In genomic region chr10:126430512-126430911, GRCh38 we compare ENCODE assay signal across 20 cellular contexts. TPM values are rescaled to one million over a fixed set of nuclear protein-coding genes. Genes with fewer than 3 reads are reported as not detected.
DNase-seq lines count a peak whose midpoint lies in the region; TF ChIP-seq lines count a peak whose summit lies in the region.
"Had no signal": no experiment of that assay in that cellular context is flagged by ENCODE, and none has a peak within 500 bp of the region (broad histone marks: within the 10 kb centered on the region; RNA-seq: fewer than 3 reads in every experiment).

No MANE protein-coding gene starts in this region.

- no peaks in the 10 kb centered on the region for H3K36me3 Mint-ChIP-seq in activated T-cell treated with anti-CD3 and anti-CD28 coated beads, Interleukin-2, amount 50 U/mL, for 24 hours (ENCODE audit: low read depth)
- H3K36me3 Mint-ChIP-seq: CD4-positive, alpha-beta memory T cell had no signal

- DNase-seq in NCI-H748 (lab: John Stamatoyannopoulos, UW; ENCODE audit: unreplicated experiment): peak; percentile 73
- no peak for DNase-seq in NCI-H748 treated with DMSO at 0.1 percent for 48 hours (lab: John Stamatoyannopoulos, UW)
- peak; percentile 44 for DNase-seq in NCI-H1105 treated with DMSO at 0.1 percent for 48 hours (lab: John Stamatoyannopoulos, UW)
- peak; percentile 59 for DNase-seq in NCI-H345 (lab: John Stamatoyannopoulos, UW)
- peak; percentile 70 for DNase-seq in esophagus muscularis mucosa (ENCODE audit: extremely low spot score)
- DNase-seq in ecto neural progenitor cell (ENCODE audit: low spot score): no peak
- DNase-seq in activated T-cell treated with anti-CD3 and anti-CD28 coated beads, Interleukin-2, amount 50 U/mL, for 24 hours: no peak
- DNase-seq in GM20000 (ENCODE audit: low spot score): no peak
- DNase-seq: 8988T; CD4-positive, alpha-beta memory T cell; DMS79; Kasumi-1; NCI-H1436; NCI-H2081; NCI-H2227 treated with DMSO at 0.1 percent for 48 hours; NCI-H526; SJCRH30; T-helper 9 cell had no signal

- no peak overlapping the region for H3K4me3 ChIP-seq in esophagus muscularis mucosa
- H3K4me3 ChIP-seq: BLaER1 treated with 17β-estradiol and CSF1 and Interleukin-3, amounts not matched to agents 10 nM and 100 nM; SJCRH30 had no signal

- WGBS in esophagus muscularis mucosa: 54% methylated on average over 2 of the region's 2 CpGs

- no peaks in the 10 kb centered on the region for H3K36me3 ChIP-seq in esophagus muscularis mucosa
- H3K36me3 ChIP-seq: BLaER1 treated with 17β-estradiol and CSF1 and Interleukin-3, amounts not matched to agents 10 nM and 100 nM; SJCRH30 had no signal

- H3K27ac ChIP-seq in esophagus muscularis mucosa (replicated peaks in 1 of 4): no peak overlapping the region
- H3K27ac ChIP-seq: BLaER1 treated with 17β-estradiol and CSF1 and Interleukin-3, amounts not matched to agents 10 nM and 100 nM; SJCRH30 had no signal

- TF ChIP-seq POLR2A in esophagus muscularis mucosa (IDR thresholded peaks at IDR 0.05; ENCODE audit: low read depth): no peak

- H3K9me3 Mint-ChIP-seq in activated T-cell treated with anti-CD3 and anti-CD28 coated beads, Interleukin-2, amount 50 U/mL, for 24 hours: peaks cover 4% of the 10 kb centered on the region

- TF ChIP-seq CTCF in esophagus muscularis mucosa (IDR thresholded peaks at IDR 0.05) (no peak), GM20000 (IDR thresholded peaks at IDR 0.05; ENCODE audit: extremely low read depth, missing control alignments) (no peak)

- H3K27me3 ChIP-seq in esophagus muscularis mucosa: peaks cover 0 to 30% (median 0%) of the 10 kb centered on the region in 4 donors
- H3K27me3 ChIP-seq: BLaER1 treated with 17β-estradiol and CSF1 and Interleukin-3, amounts not matched to agents 10 nM and 100 nM; SJCRH30 had no signal

- H3K27ac Mint-ChIP-seq in activated T-cell treated with anti-CD3 and anti-CD28 coated beads, Interleukin-2, amount 50 U/mL, for 24 hours: no peak overlapping the region
- H3K27ac Mint-ChIP-seq: IgD-negative memory B cell had no signal

- no peaks in the 10 kb centered on the region for H3K27me3 Mint-ChIP-seq in activated T-cell treated with anti-CD3 and anti-CD28 coated beads, Interleukin-2, amount 50 U/mL, for 24 hours
- H3K27me3 Mint-ChIP-seq: IgD-negative memory B cell had no signal

- intact Hi-C loops in esophagus muscularis mucosa (cut with DNase I): no loop called here

- H3K4me1 Mint-ChIP-seq in activated T-cell treated with anti-CD3 and anti-CD28 coated beads, Interleukin-2, amount 50 U/mL, for 24 hours (ENCODE audit: low read depth): peaks cover 1% of the 10 kb centered on the region

- H3K9me3 ChIP-seq in esophagus muscularis mucosa: no peaks in the 10 kb centered on the region
- H3K9me3 ChIP-seq: BLaER1 treated with 17β-estradiol and CSF1 and Interleukin-3, amounts not matched to agents 10 nM and 100 nM had no signal

- no peak overlapping the region for H3K4me3 Mint-ChIP-seq in activated T-cell treated with anti-CD3 and anti-CD28 coated beads, Interleukin-2, amount 50 U/mL, for 24 hours
- H3K4me3 Mint-ChIP-seq: CD4-positive, alpha-beta memory T cell; IgD-negative memory B cell had no signal

- TF ChIP-seq EP300 in esophagus muscularis mucosa (IDR thresholded peaks at IDR 0.05): no peak

- H3K4me1 ChIP-seq in esophagus muscularis mucosa: no peaks in the 10 kb centered on the region
- H3K4me1 ChIP-seq: SJCRH30 had no signal

RNA-seq across cellular contexts. Expression of gene ADAM12, which starts 42.2 kb away (rescaled TPM):
- total RNA-seq in esophagus muscularis mucosa: 1 to 10 TPM in 2 of 4 donors, under 1 TPM in 2; under 0.01 to 1.3 (median 1.0) TPM

Comparison
In these comparisons a context has a peak if more than half of its experiments do, and no peak if none do; other contexts are left out.
1. DNase-seq: peak in NCI-H748 (single experiment), NCI-H1105 treated with DMSO at 0.1 percent for 48 hours (single experiment), NCI-H345 (single experiment) and esophagus muscularis mucosa (single experiment); none in NCI-H748 treated with DMSO at 0.1 percent for 48 hours (single experiment), ecto neural progenitor cell (single experiment), activated T-cell treated with anti-CD3 and anti-CD28 coated beads, Interleukin-2, amount 50 U/mL, for 24 hours (single experiment) and GM20000 (single experiment).